In the genomic region with DNA sequence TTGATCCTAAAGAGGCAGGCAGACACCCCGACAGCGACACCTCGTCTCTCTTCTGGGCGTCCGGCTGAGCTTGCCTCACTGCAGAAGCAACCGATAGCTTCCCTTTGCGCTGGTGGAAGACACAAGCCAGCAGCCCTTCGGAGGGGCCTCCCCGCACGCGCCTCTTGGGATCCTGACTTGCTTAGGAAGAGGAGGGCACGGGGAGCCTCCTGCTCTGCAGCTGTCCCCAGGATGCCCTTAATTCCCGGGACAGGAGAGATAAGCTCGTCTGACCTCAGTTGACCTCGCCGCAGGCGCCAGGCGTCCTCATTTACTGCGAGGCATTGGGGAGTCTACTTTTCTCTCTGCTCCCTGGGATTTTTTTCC, we compare ENCODE assay signal across 8 cellular contexts.
DNase-seq lines count a peak whose midpoint lies in the region; ATAC-seq and TF ChIP-seq lines count a peak whose summit lies in the region.

No MANE protein-coding gene starts in this region.

- peak overlapping the region; percentile 45 for H3K27ac ChIP-seq in CD8-positive, alpha-beta memory T cell (ENCODE audit: low read depth, low read length)
- H3K27ac ChIP-seq in PC-3 (ENCODE audit: low read length) (peak overlapping the region; percentile 61), layer of hippocampus (ENCODE audit: low read depth, low read length) (peak overlapping the region; percentile 68)

- POLR2A ChIA-PET in CD8-positive, alpha-beta memory T cell (lab: Charles Lee): no interaction called here
- POLR2A ChIA-PET in PC-3 (lab: Charles Lee; ENCODE audit: unreplicated experiment): interaction anchor here (0.5 kb wide), 1 partner anchor 874 kb away, joined by 3 read pairs; no protein-coding TSS in a partner anchor

- no peak; the same call in 1 of the 2 replicates for TF ChIP-seq CTCF in PC-3 (conservative IDR thresholded peaks at IDR 0.05; ENCODE audit: low read depth, low read length)

- peak in 3 of 5 donors; percentile 6 to 52 (median 6) for DNase-seq in CD8-positive, alpha-beta memory T cell
- DNase-seq in PC-3: peak; percentile 9
- DNase-seq in cerebellum (ENCODE audit: low spot score): peak; percentile 20
- DNase-seq in GM19240 (ENCODE audit: insufficient read length, low spot score): no peak

- peak overlapping the region in 7 of 8 donors; percentile 24 to 84 (median 69) for H3K27ac Mint-ChIP-seq in CD8-positive, alpha-beta memory T cell
- peak overlapping the region; percentile 92 for H3K27ac Mint-ChIP-seq in stimulated activated memory B cell treated with anti-CD40 and anti-IgM and Interleukin-4, amounts not matched to agents 10 μg/mL and 1 μg/mL and 100 μg/mL, for 72 hours

- peak overlapping the region; percentile 92 for H2AFZ ChIP-seq in PC-3 (ENCODE audit: low read length)

- no peaks in the 10 kb centered on the region for H3F3A ChIP-seq in PC-3 (ENCODE audit: low read length, unreplicated experiment)

- peak overlapping the region; percentile 85 to 95 (median 85) for H3K4me3 Mint-ChIP-seq in CD8-positive, alpha-beta memory T cell
- H3K4me3 Mint-ChIP-seq in stimulated activated memory B cell treated with anti-CD40 and anti-IgM and Interleukin-4, amounts not matched to agents 10 μg/mL and 1 μg/mL and 100 μg/mL, for 72 hours: peak overlapping the region; percentile 84

- H4K20me1 ChIP-seq in PC-3 (ENCODE audit: low read length): no peaks in the 10 kb centered on the region

- TSS peak; percentile 83 for BruUV-seq in PC-3 (replicated peaks; lab: Mats Ljungman, UMichigan)

- H3K9ac ChIP-seq in PC-3 (ENCODE audit: low read length): peak overlapping the region; percentile 75

- CTCF ChIA-PET in CD8-positive, alpha-beta memory T cell (lab: Charles Lee): interaction anchor here (0.7 to 1.5 kb wide), 21 partner anchors 8 to 1411 kb away, joined by 3 to 5 read pairs (median 3); a partner anchor contains a TSS
- CTCF ChIA-PET in PC-3 (lab: Charles Lee): interaction anchor here (0.6 kb wide), 4 partner anchors 209 to 1395 kb away, joined by 3 to 4 read pairs (median 4); no protein-coding TSS in a partner anchor

- intact Hi-C loops in PC-3 (cut with micrococcal nuclease): loop anchor here (1.0 to 10.0 kb wide), 7 partner anchors 59 to 1033 kb away; no protein-coding TSS in a partner anchor

- no peaks in the 10 kb centered on the region for H3K9me3 ChIP-seq in CD8-positive, alpha-beta memory T cell (ENCODE audit: low read length)
- no peaks in the 10 kb centered on the region for H3K9me3 ChIP-seq in PC-3 (ENCODE audit: low read length)

- peaks cover 11% of the 10 kb centered on the region for H3K4me1 ChIP-seq in CD8-positive, alpha-beta memory T cell (ENCODE audit: insufficient read depth, low read length)
- peaks cover 20% of the 10 kb centered on the region for H3K4me1 ChIP-seq in PC-3 (ENCODE audit: insufficient read depth, low read length)

- no peaks in the 10 kb centered on the region for H3K27me3 ChIP-seq in CD8-positive, alpha-beta memory T cell (ENCODE audit: insufficient read depth, low read length, poor library complexity, severe bottlenecking)
- H3K27me3 ChIP-seq in PC-3 (ENCODE audit: low read length) (no peaks in the 10 kb centered on the region), layer of hippocampus (ENCODE audit: control insufficient read depth, insufficient read depth, low read length) (no peaks in the 10 kb centered on the region)

- peak overlapping the region; percentile 94 for H3K4me2 ChIP-seq in PC-3 (ENCODE audit: low read length)

- H3K36me3 ChIP-seq in CD8-positive, alpha-beta memory T cell (ENCODE audit: insufficient read depth, low read length): no peaks in the 10 kb centered on the region
- no peaks in the 10 kb centered on the region for H3K36me3 ChIP-seq in PC-3 (ENCODE audit: low read depth, low read length)

- peak overlapping the region; percentile 79 for H3K4me3 ChIP-seq in CD8-positive, alpha-beta memory T cell (ENCODE audit: low read length)
- H3K4me3 ChIP-seq in PC-3 (ENCODE audit: low read length): peak overlapping the region; percentile 73

- ATAC-seq in GM21825 (IDR thresholded peaks at IDR 0.05; ENCODE audit: unreplicated experiment) (peak; percentile 8), PC-3 (peak; percentile 27), GM21423 (IDR thresholded peaks at IDR 0.05; ENCODE audit: unreplicated experiment) (no peak)
- peak; percentile 3 for ATAC-seq in stimulated activated memory B cell treated with anti-CD40 and anti-IgM and Interleukin-4, amounts not matched to agents 10 μg/mL and 1 μg/mL and 100 μg/mL, for 72 hours

- no peaks in the 10 kb centered on the region for H3K9me2 ChIP-seq in PC-3 (replicated peaks; ENCODE audit: low read length)

- no peaks in the 10 kb centered on the region for H3K9me3 Mint-ChIP-seq in CD8-positive, alpha-beta memory T cell
- no peaks in the 10 kb centered on the region for H3K9me3 Mint-ChIP-seq in stimulated activated memory B cell treated with anti-CD40 and anti-IgM and Interleukin-4, amounts not matched to agents 10 μg/mL and 1 μg/mL and 100 μg/mL, for 72 hours

- peaks cover 0 to 8% of the 10 kb centered on the region in 2 donors for H3K27me3 Mint-ChIP-seq in CD8-positive, alpha-beta memory T cell
- H3K27me3 Mint-ChIP-seq in stimulated activated memory B cell treated with anti-CD40 and anti-IgM and Interleukin-4, amounts not matched to agents 10 μg/mL and 1 μg/mL and 100 μg/mL, for 72 hours: no peaks in the 10 kb centered on the region

- no peaks in the 10 kb centered on the region for H3K79me2 ChIP-seq in PC-3 (ENCODE audit: low read length)

- peaks cover 12 to 22% (median 17%) of the 10 kb centered on the region in 3 donors for H3K4me1 Mint-ChIP-seq in CD8-positive, alpha-beta memory T cell
- peaks cover 45% of the 10 kb centered on the region for H3K4me1 Mint-ChIP-seq in stimulated activated memory B cell treated with anti-CD40 and anti-IgM and Interleukin-4, amounts not matched to agents 10 μg/mL and 1 μg/mL and 100 μg/mL, for 72 hours

- no peaks in the 10 kb centered on the region for H3K36me3 Mint-ChIP-seq in CD8-positive, alpha-beta memory T cell
- H3K36me3 Mint-ChIP-seq in stimulated activated memory B cell treated with anti-CD40 and anti-IgM and Interleukin-4, amounts not matched to agents 10 μg/mL and 1 μg/mL and 100 μg/mL, for 72 hours: peaks cover 27% of the 10 kb centered on the region
